In the genomic region with DNA sequence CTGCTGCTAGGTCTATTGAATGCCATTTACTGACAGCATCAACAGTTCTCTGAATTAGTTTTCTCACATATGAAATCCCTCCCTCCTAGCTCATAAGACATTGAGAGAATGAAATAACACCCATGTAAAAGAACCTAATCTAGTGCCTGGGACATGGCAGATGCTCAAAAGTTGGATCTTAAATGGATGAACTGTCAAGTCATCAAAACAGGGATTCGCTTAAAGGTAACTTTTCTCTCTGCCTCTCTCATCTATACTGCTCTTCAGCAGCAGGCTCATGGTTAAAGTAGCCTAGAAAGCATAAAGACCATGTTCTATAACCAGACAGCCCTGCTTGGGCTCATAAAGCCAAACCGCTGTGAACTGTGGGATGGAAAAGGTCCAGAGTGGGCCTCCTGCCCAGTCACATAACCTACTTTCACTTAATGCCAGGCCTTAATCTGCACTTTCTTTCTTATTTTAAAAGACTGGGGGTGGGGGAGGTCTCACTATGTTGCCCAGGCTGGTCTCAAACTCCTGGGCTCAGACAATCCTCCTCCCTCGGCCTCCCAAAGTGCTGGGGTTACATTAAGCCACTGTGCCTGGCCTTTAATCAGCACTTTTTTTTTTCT, we compare ENCODE assay signal across 1 cellular context.
TF ChIP-seq lines count a peak whose summit lies in the region.

No MANE protein-coding gene starts in this region.

TF ChIP-seq in HepG2, 621 proteins besides CTCF, POLR2A, EP300 and RAD21:
- peak; percentile 88 for TF ChIP-seq MAFF (IDR thresholded peaks at IDR 0.05; ENCODE audit: low read depth, low read length)
- TF ChIP-seq ZNF770 (CRISPR knock-in tag; IDR thresholded peaks at IDR 0.05), result peak; percentile 59; the same call in 1 of the 2 replicates
- TF ChIP-seq ZNF207 (IDR thresholded peaks at IDR 0.05; ENCODE audit: borderline replicate concordance), result no peak
- 0 out of 2 replicates have a peak, but pooled peaks have one; percentile 16 for TF ChIP-seq RBFOX2 (IDR thresholded peaks at IDR 0.05; ENCODE audit: low read depth, low read length)
- TF ChIP-seq MAFK (conservative IDR thresholded peaks at IDR 0.05 in 1 of 2, IDR thresholded peaks at IDR 0.05 in 1 of 2; ENCODE audit: low read length in 2 of 2), result peak; percentile 88
